14 cellular contexts compared by ENCODE assay signal in the genomic region with DNA sequence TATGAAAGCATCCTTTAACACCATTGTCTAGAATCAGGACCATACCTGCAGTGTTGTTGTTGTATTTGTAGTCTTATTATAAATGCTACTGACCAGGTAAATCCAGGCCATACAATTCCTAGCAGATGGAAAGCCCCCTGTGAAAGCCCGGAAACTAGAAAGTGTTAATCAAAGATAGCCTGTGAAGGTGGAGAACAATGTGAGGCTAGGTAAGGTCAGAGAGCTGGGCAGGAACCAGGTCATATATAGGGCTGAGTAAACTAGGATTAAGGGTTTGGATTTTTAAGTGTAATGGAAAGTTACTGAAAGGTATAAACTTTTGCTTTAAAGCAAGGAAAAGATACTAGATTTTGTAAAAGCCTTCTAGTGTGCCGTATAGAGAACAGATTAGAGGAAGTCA.
"Had no signal": no experiment of that assay in that cellular context is flagged by ENCODE, and none has a peak within 500 bp of the region (broad histone marks: within the 10 kb centered on the region; RNA-seq: fewer than 3 reads in every experiment).

No MANE protein-coding gene starts in this region.

- H3K4me1 ChIP-seq: breast epithelium, gastrocnemius medialis, vagina had no signal

- ATAC-seq: gastrocnemius medialis; heart right ventricle; left lung; stimulated activated naive B cell treated with anti-CD40 and anti-IgM and Interleukin-4, amounts not matched to agents 10 μg/mL and 1 μg/mL and 100 μg/mL, for 72 hours had no signal

- H3K9me3 ChIP-seq: breast epithelium, gastrocnemius medialis, heart right ventricle, left lung, tibial nerve, vagina had no signal

- H3K4me3 ChIP-seq: breast epithelium, gastrocnemius medialis, heart right ventricle, left lung, smooth muscle cell, tibial nerve, vagina had no signal

- H3K9me3 Mint-ChIP-seq: activated naive CD4-positive, alpha-beta T cell treated with anti-CD3 and anti-CD28 coated beads, Interleukin-2, amount 50 U/mL, for 72 hours had no signal

- H3K27ac ChIP-seq: breast epithelium, gastrocnemius medialis, tibial nerve, vagina had no signal

- H3K4me2 ChIP-seq: smooth muscle cell had no signal

- H3K27me3 Mint-ChIP-seq: stimulated activated naive B cell treated with anti-CD40 and anti-IgM and Interleukin-4, amounts not matched to agents 10 μg/mL and 1 μg/mL and 100 μg/mL, for 72 hours had no signal

- DNase-seq: activated effector memory CD4-positive, alpha-beta T cell treated with anti-CD3 and anti-CD28 coated beads, Interleukin-2, amount 50 U/mL, for 16 hours; activated T-cell treated with anti-CD3 and anti-CD28 coated beads for 4 hours; aorta; gastrocnemius medialis; heart right ventricle; islet precursor cell; left lung; right cardiac atrium; stimulated activated naive B cell treated with anti-CD40 and anti-IgM and Interleukin-4, amounts not matched to agents 10 μg/mL and 1 μg/mL and 100 μg/mL, for 72 hours had no signal

- H3K27me3 ChIP-seq: breast epithelium, gastrocnemius medialis, heart right ventricle, left lung, tibial nerve, vagina had no signal

- H3K36me3 ChIP-seq: breast epithelium, gastrocnemius medialis, left lung, vagina had no signal

- H3K4me3 Mint-ChIP-seq: stimulated activated naive B cell treated with anti-CD40 and anti-IgM and Interleukin-4, amounts not matched to agents 10 μg/mL and 1 μg/mL and 100 μg/mL, for 72 hours had no signal
